Comparison of ENCODE assay signal across 8 cellular contexts in genomic region chr1:174799136-174799479, GRCh38.
DNase-seq lines count a peak whose midpoint lies in the region; ATAC-seq and TF ChIP-seq lines count a peak whose summit lies in the region.

No MANE protein-coding gene starts in this region.

- CTCF ChIA-PET in activated CD8-positive, alpha-beta memory T cell treated with anti-CD3 and anti-CD28 coated beads, Interleukin-2, amount 10 ng/mL, durations not matched to agents 7 days and 5 days (lab: Charles Lee): interaction anchor here (0.9 to 3.4 kb wide), 11 partner anchors 10 to 537 kb away, joined by 3 to 20 read pairs (median 7); partner anchors contain the start of genes CACYBP and MRPS14

- no peaks in the 10 kb centered on the region for H3K36me3 Mint-ChIP-seq in activated CD8-positive, alpha-beta memory T cell treated with anti-CD3 and anti-CD28 coated beads, Interleukin-2, amount 10 ng/mL, durations not matched to agents 7 days and 5 days

- H3K4me3 Mint-ChIP-seq in activated CD8-positive, alpha-beta memory T cell treated with anti-CD3 and anti-CD28 coated beads, Interleukin-2, amount 10 ng/mL, durations not matched to agents 7 days and 5 days: no peak overlapping the region

- H3K4me1 Mint-ChIP-seq in activated CD8-positive, alpha-beta memory T cell treated with anti-CD3 and anti-CD28 coated beads, Interleukin-2, amount 10 ng/mL, durations not matched to agents 7 days and 5 days: peaks cover 12% of the 10 kb centered on the region

- H3K27ac Mint-ChIP-seq in activated CD8-positive, alpha-beta memory T cell treated with anti-CD3 and anti-CD28 coated beads, Interleukin-2, amount 10 ng/mL, durations not matched to agents 7 days and 5 days: no peak overlapping the region

- no peaks in the 10 kb centered on the region for H3F3A ChIP-seq in Loucy (ENCODE audit: low read depth)

- no peaks in the 10 kb centered on the region for H3K36me3 ChIP-seq in Loucy (ENCODE audit: insufficient read depth, low read length)

- H3K9me2 ChIP-seq in Loucy (replicated peaks; ENCODE audit: low read depth, low read length): no peaks in the 10 kb centered on the region

- peak overlapping the region; percentile 75 for H3K4me2 ChIP-seq in Loucy (ENCODE audit: low read depth, low read length, poor library complexity, severe bottlenecking)

- H3K4me1 ChIP-seq in Loucy (ENCODE audit: insufficient read depth, low read length, poor library complexity, severe bottlenecking): peaks cover 13% of the 10 kb centered on the region

- TF ChIP-seq CTCF in Loucy (conservative IDR thresholded peaks at IDR 0.05; ENCODE audit: low read length): no peak

- H3K27ac ChIP-seq in skin epidermis: peak overlapping the region in 18 of 21 experiments; percentile 25 to 87 (median 72)

- no peaks in the 10 kb centered on the region for H3K27me3 Mint-ChIP-seq in activated CD8-positive, alpha-beta memory T cell treated with anti-CD3 and anti-CD28 coated beads, Interleukin-2, amount 10 ng/mL, durations not matched to agents 7 days and 5 days

- no peak overlapping the region for H2AFZ ChIP-seq in Loucy (ENCODE audit: low read length)

- H3K4me3 ChIP-seq in Loucy (ENCODE audit: low read length, poor library complexity, severe bottlenecking) (peak overlapping the region; percentile 73), skin epidermis (peak overlapping the region in 5 of 7 experiments; percentile 33 to 50 (median 44))

- peak; percentile 2 for DNase-seq in fibroblast of gingiva (ENCODE audit: low read depth)
- no peak for DNase-seq in UCSD-AML1 (lab: John Stamatoyannopoulos, UW; ENCODE audit: unreplicated experiment)
- DNase-seq in HUDEP-2 (lab: John Stamatoyannopoulos, UW; ENCODE audit: unreplicated experiment in 76 of 76): no peak
- no peak for DNase-seq in SIG-M5 (lab: John Stamatoyannopoulos, UW)
- DNase-seq in activated CD8-positive, alpha-beta memory T cell treated with anti-CD3 and anti-CD28 coated beads, Interleukin-2, amount 10 ng/mL, durations not matched to agents 7 days and 5 days: no peak

- no peaks in the 10 kb centered on the region for H3K9me3 Mint-ChIP-seq in activated CD8-positive, alpha-beta memory T cell treated with anti-CD3 and anti-CD28 coated beads, Interleukin-2, amount 10 ng/mL, durations not matched to agents 7 days and 5 days (ENCODE audit: low read depth)

- no peaks in the 10 kb centered on the region for H4K20me1 ChIP-seq in Loucy (ENCODE audit: insufficient read depth, low read length, poor library complexity, severe bottlenecking)

- H3K27me3 ChIP-seq in Loucy (ENCODE audit: insufficient read depth, low read length, poor library complexity, severe bottlenecking): no peaks in the 10 kb centered on the region

- H3K79me2 ChIP-seq in Loucy (ENCODE audit: insufficient read depth, low read length): no peaks in the 10 kb centered on the region

- no peak overlapping the region for H3K9ac ChIP-seq in Loucy (ENCODE audit: low read depth, low read length, poor library complexity, severe bottlenecking)

- no peaks in the 10 kb centered on the region for H3K9me3 ChIP-seq in Loucy (ENCODE audit: insufficient read depth, low read depth, low read length)

- ATAC-seq in GM18502 (IDR thresholded peaks at IDR 0.05; ENCODE audit: poor library complexity, unreplicated experiment): peak; percentile 2
- ATAC-seq in activated CD8-positive, alpha-beta memory T cell treated with anti-CD3 and anti-CD28 coated beads, Interleukin-2, amount 10 ng/mL, durations not matched to agents 7 days and 5 days: no peak
